ENCODE assay signal across 21 cellular contexts in genomic region chr11:124113890-124114289, GRCh38. TPM values are rescaled to one million over a fixed set of nuclear protein-coding genes. Genes with fewer than 3 reads are reported as not detected.
DNase-seq lines count a peak whose midpoint lies in the region; ATAC-seq lines count a peak whose summit lies in the region.
"Had no signal": no experiment of that assay in that cellular context is flagged by ENCODE, and none has a peak within 500 bp of the region (broad histone marks: within the 10 kb centered on the region; RNA-seq: fewer than 3 reads in every experiment).

No MANE protein-coding gene starts in this region.

- H2BK120ac ChIP-seq in neuronal stem cell (ENCODE audit: low read depth, low read length): no peak overlapping the region

- H3K4me2 ChIP-seq in neuronal stem cell (ENCODE audit: insufficient read depth, low read length, poor library complexity, severe bottlenecking): no peak overlapping the region

- DNase-seq in CD4-positive, CD25-positive, alpha-beta regulatory T cell: no peak
- DNase-seq in SJCRH30: peak; percentile 10 to 47
- DNase-seq in neuronal stem cell (ENCODE audit: low spot score): no peak
- DNase-seq in NCI-H187 (lab: John Stamatoyannopoulos, UW): no peak
- DNase-seq in NCI-H146 (lab: John Stamatoyannopoulos, UW): no peak
- no peak for DNase-seq in activated gamma-delta T cell (lab: John Stamatoyannopoulos, UW)
- DNase-seq in superior temporal gyrus (ENCODE audit: extremely low spot score): no peak
- DNase-seq: effector memory CD8-positive, alpha-beta T cell; KG1; left ventricle myocardium inferior; NCI-H2029; NCI-H524 treated with DMSO at 0.1 percent for 48 hours; PC-3; stimulated activated naive B cell treated with anti-CD40 and anti-IgM and Interleukin-4, amounts not matched to agents 10 μg/mL and 1 μg/mL and 100 μg/mL, for 72 hours had no signal

- H3K9me3 ChIP-seq in CD4-positive, CD25-positive, alpha-beta regulatory T cell (ENCODE audit: control insufficient read depth in 2 of 2, low read length in 2 of 2): no peaks in the 10 kb centered on the region
- H3K9me3 ChIP-seq in SJCRH30 (replicated peaks): no peaks in the 10 kb centered on the region
- H3K9me3 ChIP-seq in neuronal stem cell (replicated peaks in 1 of 2; ENCODE audit: control insufficient read depth in 2 of 2, insufficient read depth in 1 of 2, low read depth in 1 of 2, low read length in 2 of 2): no peaks in the 10 kb centered on the region
- H3K9me3 ChIP-seq: breast epithelium, HAP-1, left ventricle myocardium inferior had no signal

- peak overlapping the region in 2 of 3 donors; percentile 3 to 73 for H3K27ac Mint-ChIP-seq in CD4-positive, CD25-positive, alpha-beta regulatory T cell
- H3K27ac Mint-ChIP-seq: effector memory CD8-positive, alpha-beta T cell; stimulated activated naive B cell treated with anti-CD40 and anti-IgM and Interleukin-4, amounts not matched to agents 10 μg/mL and 1 μg/mL and 100 μg/mL, for 72 hours had no signal

- peak overlapping the region; percentile 32 for H2AFZ ChIP-seq in neuronal stem cell (ENCODE audit: low read length)

- H3K4me1 Mint-ChIP-seq in CD4-positive, CD25-positive, alpha-beta regulatory T cell: peaks cover 0 to 35% (median 27%) of the 10 kb centered on the region in 4 donors

- H3K27me3 Mint-ChIP-seq in CD4-positive, CD25-positive, alpha-beta regulatory T cell: peaks cover 18% of the 10 kb centered on the region
- H3K27me3 Mint-ChIP-seq: stimulated activated naive B cell treated with anti-CD40 and anti-IgM and Interleukin-4, amounts not matched to agents 10 μg/mL and 1 μg/mL and 100 μg/mL, for 72 hours had no signal

- H3K4me3 ChIP-seq in CD4-positive, CD25-positive, alpha-beta regulatory T cell (ENCODE audit: low read depth, low read length): no peak overlapping the region
- H3K4me3 ChIP-seq in SJCRH30 (no peak overlapping the region), neuronal stem cell (ENCODE audit: low read length in 2 of 2) (no peak overlapping the region)
- H3K4me3 ChIP-seq: HAP-1 had no signal

- no peak overlapping the region for H2AK5ac ChIP-seq in neuronal stem cell (ENCODE audit: low read depth, low read length)

- H2BK15ac ChIP-seq in neuronal stem cell (ENCODE audit: low read length): no peak overlapping the region

- no peak overlapping the region for H3K4me3 Mint-ChIP-seq in CD4-positive, CD25-positive, alpha-beta regulatory T cell
- H3K4me3 Mint-ChIP-seq: effector memory CD8-positive, alpha-beta T cell; stimulated activated naive B cell treated with anti-CD40 and anti-IgM and Interleukin-4, amounts not matched to agents 10 μg/mL and 1 μg/mL and 100 μg/mL, for 72 hours had no signal

- H3K4me1 ChIP-seq in CD4-positive, CD25-positive, alpha-beta regulatory T cell (ENCODE audit: control insufficient read depth, insufficient read depth, low read length, poor library complexity, severe bottlenecking): peaks cover 12% of the 10 kb centered on the region
- H3K4me1 ChIP-seq in SJCRH30: peaks cover 4% of the 10 kb centered on the region; the same call in 1 of the 2 replicates
- peaks cover 3 to 7% of the 10 kb centered on the region in 2 donors for H3K4me1 ChIP-seq in neuronal stem cell (ENCODE audit: control insufficient read depth in 2 of 2, insufficient read depth in 1 of 2, low read depth in 1 of 2, low read length in 2 of 2)

- H2BK5ac ChIP-seq in neuronal stem cell (ENCODE audit: low read length): no peak overlapping the region

- no peak overlapping the region for H4K91ac ChIP-seq in neuronal stem cell (ENCODE audit: low read depth, low read length, poor library complexity)

- no peak overlapping the region for H3K4ac ChIP-seq in neuronal stem cell (ENCODE audit: low read length)

- peaks cover 14% of the 10 kb centered on the region for H3K36me3 Mint-ChIP-seq in CD4-positive, CD25-positive, alpha-beta regulatory T cell

- no peak overlapping the region for H3K18ac ChIP-seq in neuronal stem cell (ENCODE audit: low read length)

- no peak overlapping the region for H4K8ac ChIP-seq in neuronal stem cell (ENCODE audit: low read depth, low read length)

- no peak overlapping the region for H3K9ac ChIP-seq in neuronal stem cell (ENCODE audit: low read depth, low read length, poor library complexity)

- H2BK12ac ChIP-seq in neuronal stem cell (ENCODE audit: low read length): no peak overlapping the region

- H3K14ac ChIP-seq in neuronal stem cell (ENCODE audit: low read length): no peak overlapping the region

- no peak overlapping the region for H3K23ac ChIP-seq in neuronal stem cell (ENCODE audit: low read depth, low read length, poor library complexity)

- no peak overlapping the region for H3K27ac ChIP-seq in CD4-positive, CD25-positive, alpha-beta regulatory T cell (ENCODE audit: insufficient read depth, low read length, poor library complexity, severe bottlenecking)
- H3K27ac ChIP-seq in SJCRH30 (no peak overlapping the region), neuronal stem cell (replicated peaks; ENCODE audit: low read length) (no peak overlapping the region)
- H3K27ac ChIP-seq: left ventricle myocardium inferior, VCaP had no signal

- peaks cover 11% of the 10 kb centered on the region for H3K36me3 ChIP-seq in CD4-positive, CD25-positive, alpha-beta regulatory T cell (ENCODE audit: control insufficient read depth, insufficient read depth, low read length)
- H3K36me3 ChIP-seq in SJCRH30 (peaks cover 1% of the 10 kb centered on the region; the same call in 1 of the 2 replicates), neuronal stem cell (replicated peaks in 1 of 2; ENCODE audit: control insufficient read depth in 2 of 2, insufficient read depth in 2 of 2, low read length in 2 of 2) (peaks cover 0 to 13% of the 10 kb centered on the region in 2 donors)
- H3K36me3 ChIP-seq: breast epithelium, HAP-1 had no signal

- WGBS in neuronal stem cell (ENCODE audit: extremely low coverage in 2 of 2, insufficient read length in 2 of 2, insufficient replicate concordance in 1 of 2), 2 donors: no CpG with 5 or more reads among the region's 4 CpGs

- peaks cover 0 to 2% (median 0%) of the 10 kb centered on the region in 7 donors for H3K9me3 Mint-ChIP-seq in CD4-positive, CD25-positive, alpha-beta regulatory T cell
- H3K9me3 Mint-ChIP-seq: effector memory CD8-positive, alpha-beta T cell; neural crest cell; stimulated activated naive B cell treated with anti-CD40 and anti-IgM and Interleukin-4, amounts not matched to agents 10 μg/mL and 1 μg/mL and 100 μg/mL, for 72 hours had no signal

- no peaks in the 10 kb centered on the region for H3K79me1 ChIP-seq in neuronal stem cell (ENCODE audit: low read depth, low read length)

- no peak for ATAC-seq in CD4-positive, CD25-positive, alpha-beta regulatory T cell (ENCODE audit: low read depth in 2 of 2)
- peak; percentile 59 for ATAC-seq in esophagus mucosa
- ATAC-seq: effector memory CD8-positive, alpha-beta T cell; PC-3; sciatic nerve; SK-N-SH treated with all-trans-retinoic acid at 6 μM for 48 hours; stimulated activated naive B cell treated with anti-CD40 and anti-IgM and Interleukin-4, amounts not matched to agents 10 μg/mL and 1 μg/mL and 100 μg/mL, for 72 hours had no signal

- H3K27me3 ChIP-seq in CD4-positive, CD25-positive, alpha-beta regulatory T cell (ENCODE audit: control insufficient read depth, insufficient read depth, low read length): peaks cover 8% of the 10 kb centered on the region
- H3K27me3 ChIP-seq in SJCRH30 (no peaks in the 10 kb centered on the region), neuronal stem cell (ENCODE audit: control insufficient read depth in 3 of 3, insufficient read depth in 3 of 3, low read depth in 1 of 3, low read length in 3 of 3) (no peaks in the 10 kb centered on the region)
- H3K27me3 ChIP-seq: breast epithelium had no signal

RNA-seq across cellular contexts. Expression of gene VWA5A, which starts 1.4 kb away (rescaled TPM):
- 6.9 TPM for total RNA-seq in CD4-positive, CD25-positive, alpha-beta regulatory T cell
- 10 to 100 TPM; 16.6 to 24.5 (median 19.0) TPM for polyA plus RNA-seq in CD4-positive, CD25-positive, alpha-beta regulatory T cell
- total RNA-seq in SJCRH30 (2014; rRNA removed; shearing (Covaris generic)): 34.7 and 38.1 TPM in 2 replicates
- total RNA-seq in esophagus mucosa: 9.6 TPM
- 15.4 TPM for polyA plus RNA-seq in neuronal stem cell (2013, experiment 1 of 2)
- 15.3 TPM for polyA plus RNA-seq in neuronal stem cell (2013, experiment 2 of 2)
- total RNA-seq: PC-3 had no signal

Comparison
In these comparisons a context has a peak if more than half of its experiments do, and no peak if none do; other contexts are left out.
1. DNase-seq: peak in SJCRH30 (2 of 2); none in CD4-positive, CD25-positive, alpha-beta regulatory T cell (0 of 3), neuronal stem cell (single experiment), NCI-H187 (0 of 2), NCI-H146 (single experiment), activated gamma-delta T cell (single experiment) and superior temporal gyrus (single experiment).